1 cellular context compared by ENCODE assay signal in the genomic region with DNA sequence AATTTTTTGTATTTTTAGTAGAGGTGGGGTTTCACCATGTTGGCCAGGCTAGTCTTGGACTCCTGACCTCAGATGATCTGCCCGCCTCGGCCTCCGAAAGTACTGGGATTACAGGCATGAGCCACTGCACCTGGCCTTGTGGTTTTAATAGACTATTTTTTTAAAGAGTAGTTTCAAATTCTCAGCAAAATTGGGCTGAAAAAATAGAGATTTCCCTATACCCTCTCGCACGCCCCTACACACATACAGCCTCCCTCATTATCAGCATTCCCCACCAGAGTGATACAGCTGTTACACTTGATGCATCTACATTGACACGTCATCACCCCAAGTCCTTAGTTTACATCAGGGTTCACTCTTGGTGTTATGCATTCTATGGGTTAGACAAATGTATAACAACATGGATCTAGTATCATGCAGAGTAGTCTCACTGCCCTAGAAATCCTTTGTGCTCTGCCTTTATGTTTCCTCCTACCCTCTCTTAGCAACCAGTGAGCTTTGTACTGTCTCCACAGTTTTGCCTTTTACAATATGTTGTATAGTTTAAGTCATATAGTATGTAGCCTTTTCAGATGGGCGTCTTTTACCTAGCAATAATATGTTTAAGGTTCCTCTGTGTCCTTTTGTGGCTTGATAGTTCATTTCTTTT.
TF ChIP-seq lines count a peak whose summit lies in the region.

No MANE protein-coding gene starts in this region.

TF ChIP-seq in GM23338, 12 proteins besides CTCF, POLR2A, EP300 and RAD21 (continued from another document):
- TF ChIP-seq, protein P1, sequence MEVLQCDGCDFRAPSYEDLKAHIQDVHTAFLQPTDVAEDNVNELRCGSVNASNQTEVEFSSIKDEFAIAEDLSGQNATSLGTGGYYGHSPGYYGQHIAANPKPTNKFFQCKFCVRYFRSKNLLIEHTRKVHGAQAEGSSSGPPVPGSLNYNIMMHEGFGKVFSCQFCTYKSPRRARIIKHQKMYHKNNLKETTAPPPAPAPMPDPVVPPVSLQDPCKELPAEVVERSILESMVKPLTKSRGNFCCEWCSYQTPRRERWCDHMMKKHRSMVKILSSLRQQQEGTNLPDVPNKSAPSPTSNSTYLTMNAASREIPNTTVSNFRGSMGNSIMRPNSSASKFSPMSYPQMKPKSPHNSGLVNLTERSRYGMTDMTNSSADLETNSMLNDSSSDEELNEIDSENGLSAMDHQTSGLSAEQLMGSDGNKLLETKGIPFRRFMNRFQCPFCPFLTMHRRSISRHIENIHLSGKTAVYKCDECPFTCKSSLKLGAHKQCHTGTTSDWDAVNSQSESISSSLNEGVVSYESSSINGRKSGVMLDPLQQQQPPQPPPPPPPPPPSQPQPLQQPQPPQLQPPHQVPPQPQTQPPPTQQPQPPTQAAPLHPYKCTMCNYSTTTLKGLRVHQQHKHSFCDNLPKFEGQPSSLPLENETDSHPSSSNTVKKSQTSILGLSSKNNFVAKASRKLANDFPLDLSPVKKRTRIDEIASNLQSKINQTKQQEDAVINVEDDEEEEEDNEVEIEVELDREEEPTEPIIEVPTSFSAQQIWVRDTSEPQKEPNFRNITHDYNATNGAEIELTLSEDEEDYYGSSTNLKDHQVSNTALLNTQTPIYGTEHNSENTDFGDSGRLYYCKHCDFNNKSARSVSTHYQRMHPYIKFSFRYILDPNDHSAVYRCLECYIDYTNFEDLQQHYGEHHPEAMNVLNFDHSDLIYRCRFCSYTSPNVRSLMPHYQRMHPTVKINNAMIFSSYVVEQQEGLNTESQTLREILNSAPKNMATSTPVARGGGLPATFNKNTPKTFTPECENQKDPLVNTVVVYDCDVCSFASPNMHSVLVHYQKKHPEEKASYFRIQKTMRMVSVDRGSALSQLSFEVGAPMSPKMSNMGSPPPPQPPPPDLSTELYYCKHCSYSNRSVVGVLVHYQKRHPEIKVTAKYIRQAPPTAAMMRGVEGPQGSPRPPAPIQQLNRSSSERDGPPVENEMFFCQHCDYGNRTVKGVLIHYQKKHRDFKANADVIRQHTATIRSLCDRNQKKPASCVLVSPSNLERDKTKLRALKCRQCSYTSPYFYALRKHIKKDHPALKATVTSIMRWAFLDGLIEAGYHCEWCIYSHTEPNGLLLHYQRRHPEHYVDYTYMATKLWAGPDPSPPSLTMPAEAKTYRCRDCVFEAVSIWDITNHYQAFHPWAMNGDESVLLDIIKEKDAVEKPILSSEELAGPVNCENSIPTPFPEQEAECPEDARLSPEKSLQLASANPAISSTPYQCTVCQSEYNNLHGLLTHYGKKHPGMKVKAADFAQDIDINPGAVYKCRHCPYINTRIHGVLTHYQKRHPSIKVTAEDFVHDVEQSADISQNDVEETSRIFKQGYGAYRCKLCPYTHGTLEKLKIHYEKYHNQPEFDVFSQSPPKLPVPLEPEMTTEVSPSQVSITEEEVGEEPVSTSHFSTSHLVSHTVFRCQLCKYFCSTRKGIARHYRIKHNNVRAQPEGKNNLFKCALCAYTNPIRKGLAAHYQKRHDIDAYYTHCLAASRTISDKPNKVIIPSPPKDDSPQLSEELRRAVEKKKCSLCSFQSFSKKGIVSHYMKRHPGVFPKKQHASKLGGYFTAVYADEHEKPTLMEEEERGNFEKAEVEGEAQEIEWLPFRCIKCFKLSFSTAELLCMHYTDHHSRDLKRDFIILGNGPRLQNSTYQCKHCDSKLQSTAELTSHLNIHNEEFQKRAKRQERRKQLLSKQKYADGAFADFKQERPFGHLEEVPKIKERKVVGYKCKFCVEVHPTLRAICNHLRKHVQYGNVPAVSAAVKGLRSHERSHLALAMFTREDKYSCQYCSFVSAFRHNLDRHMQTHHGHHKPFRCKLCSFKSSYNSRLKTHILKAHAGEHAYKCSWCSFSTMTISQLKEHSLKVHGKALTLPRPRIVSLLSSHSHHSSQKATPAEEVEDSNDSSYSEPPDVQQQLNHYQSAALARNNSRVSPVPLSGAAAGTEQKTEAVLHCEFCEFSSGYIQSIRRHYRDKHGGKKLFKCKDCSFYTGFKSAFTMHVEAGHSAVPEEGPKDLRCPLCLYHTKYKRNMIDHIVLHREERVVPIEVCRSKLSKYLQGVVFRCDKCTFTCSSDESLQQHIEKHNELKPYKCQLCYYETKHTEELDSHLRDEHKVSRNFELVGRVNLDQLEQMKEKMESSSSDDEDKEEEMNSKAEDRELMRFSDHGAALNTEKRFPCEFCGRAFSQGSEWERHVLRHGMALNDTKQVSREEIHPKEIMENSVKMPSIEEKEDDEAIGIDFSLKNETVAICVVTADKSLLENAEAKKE (CRISPR knock-in tag; IDR thresholded peaks at IDR 0.05), result no peak
TF ChIP-seq in GM23338: peak in this region for 0.
